Comparison of ENCODE assay signal across 9 cellular contexts in genomic region chr1:227315500-227316346, GRCh38. TPM values are rescaled to one million over a fixed set of nuclear protein-coding genes. Genes with fewer than 3 reads are reported as not detected.
A peak's percentile ranks its signal among the peaks of the same experiment; 100 is the strongest.
DNase-seq lines count a peak whose midpoint lies in the region; ATAC-seq, FAIRE-seq and TF ChIP-seq lines count a peak whose summit lies in the region.
"Had no signal": no experiment of that assay in that cellular context is flagged by ENCODE, and none has a peak within 500 bp of the region (broad histone marks: within the 10 kb centered on the region; RNA-seq: fewer than 3 reads in every experiment).

No MANE protein-coding gene starts in this region.

- H2AK5ac ChIP-seq in IMR-90 (ENCODE audit: low read depth, low read length) = peak overlapping the region; percentile 32; the same call in 1 of the 2 replicates

- no peak overlapping the region for H4K8ac ChIP-seq in IMR-90 (ENCODE audit: low read depth in 2 of 2, low read length in 2 of 2)

- H3K27me3 ChIP-seq in CD8-positive, alpha-beta memory T cell (ENCODE audit: insufficient read depth, low read length, poor library complexity, severe bottlenecking) = peaks cover 21% of the 10 kb centered on the region
- H3K27me3 ChIP-seq in IMR-90 (ENCODE audit: control insufficient read depth, insufficient read depth, low read length) = no peaks in the 10 kb centered on the region
- no peaks in the 10 kb centered on the region for H3K27me3 ChIP-seq in breast epithelium
- H3K27me3 ChIP-seq in left lung = peaks cover 0 to 34% of the 10 kb centered on the region in 2 donors

- peak overlapping the region; percentile 57; the same call in 1 of the 2 replicates for H3K9ac ChIP-seq in IMR-90 (ENCODE audit: low read depth, low read length)

- no peaks in the 10 kb centered on the region for H3K36me3 ChIP-seq in CD8-positive, alpha-beta memory T cell (ENCODE audit: insufficient read depth, low read length)
- H3K36me3 ChIP-seq in IMR-90 (ENCODE audit: control insufficient read depth, insufficient read depth, low read length) (0 out of 2 replicates have a peak, but pooled peaks cover 3% of the 10 kb centered on the region), breast epithelium (no peaks in the 10 kb centered on the region), left lung (no peaks in the 10 kb centered on the region), urinary bladder (ENCODE audit: insufficient read depth) (no peaks in the 10 kb centered on the region)

- H2BK20ac ChIP-seq in IMR-90 (ENCODE audit: low read depth, low read length) = no peak overlapping the region

- TF ChIP-seq CTCF in IMR-90 (conservative IDR thresholded peaks at IDR 0.05; ENCODE audit: low read depth, low read length) (no peak), breast epithelium (IDR thresholded peaks at IDR 0.05) (no peak), left lung (IDR thresholded peaks at IDR 0.05) (no peak)

- H3K4me1 ChIP-seq in CD8-positive, alpha-beta memory T cell (ENCODE audit: insufficient read depth, low read length) = peaks cover 5% of the 10 kb centered on the region
- H3K4me1 ChIP-seq in IMR-90 (ENCODE audit: control insufficient read depth, insufficient read depth, low read length) (peaks cover 4% of the 10 kb centered on the region; the same call in 1 of the 2 replicates), breast epithelium (no peaks in the 10 kb centered on the region), left lung (peaks cover 0 to 5% of the 10 kb centered on the region in 2 donors), urinary bladder (ENCODE audit: insufficient read depth) (peaks cover 2% of the 10 kb centered on the region)

- no peak overlapping the region for H2BK15ac ChIP-seq in IMR-90 (ENCODE audit: low read depth, low read length)

- in situ Hi-C loops in IMR-90 (cut with MboI; ENCODE audit: low sequenced_read_pairs) = no loop called here

- no peak overlapping the region for H4K5ac ChIP-seq in IMR-90 (ENCODE audit: low read depth, low read length)

- dilution Hi-C loops in IMR-90 (cut with HindIII; ENCODE audit: low sequenced_read_pairs, unreplicated experiment) = no loop called here

- no TSS peak for BruUV-seq in IMR-90 (replicated peaks; lab: Mats Ljungman, UMichigan)

- H3K27me3 Mint-ChIP-seq in CD8-positive, alpha-beta memory T cell = peaks cover 45 to 76% of the 10 kb centered on the region in 2 donors

- H2BK5ac ChIP-seq in IMR-90 (ENCODE audit: low read depth, low read length, poor library complexity, severe bottlenecking) = peak overlapping the region; percentile 22

- H3K79me1 ChIP-seq in IMR-90 (ENCODE audit: low read depth in 1 of 2, low read length in 2 of 2) = peaks cover 11 to 18% of the 10 kb centered on the region in 2 experiments

- H2BK120ac ChIP-seq in IMR-90 (ENCODE audit: low read depth, low read length) = no peak overlapping the region

- H3K18ac ChIP-seq in IMR-90 (ENCODE audit: low read depth, low read length) = no peak overlapping the region

- H3K4ac ChIP-seq in IMR-90 (ENCODE audit: low read depth, low read length) = no peak overlapping the region; the same call in 1 of the 2 replicates

- POLR2A ChIA-PET in CD8-positive, alpha-beta memory T cell (lab: Charles Lee) = no interaction called here
- POLR2A ChIA-PET in IMR-90 (lab: Charles Lee; ENCODE audit: unreplicated experiment) = no interaction called here

- H3K9me3 ChIP-seq in CD8-positive, alpha-beta memory T cell (ENCODE audit: low read length) = no peaks in the 10 kb centered on the region
- no peaks in the 10 kb centered on the region for H3K9me3 ChIP-seq in IMR-90 (ENCODE audit: control insufficient read depth, insufficient read depth, low read length)
- H3K9me3 ChIP-seq in breast epithelium = no peaks in the 10 kb centered on the region
- H3K9me3 ChIP-seq in left lung = no peaks in the 10 kb centered on the region

- TF ChIP-seq POLR2A in IMR-90 (IDR thresholded peaks at IDR 0.05; ENCODE audit: low read depth, low read length) (no peak), breast epithelium (IDR thresholded peaks at IDR 0.05) (no peak), GM12892 (IDR thresholded peaks at IDR 0.05; ENCODE audit: low read depth, low read length) (no peak)

- H3K9me3 Mint-ChIP-seq in CD8-positive, alpha-beta memory T cell = peaks cover 0 to 8% (median 5%) of the 10 kb centered on the region in 5 donors

- peak overlapping the region; percentile 69 for H3K27ac ChIP-seq in CD8-positive, alpha-beta memory T cell (ENCODE audit: low read depth, low read length)
- H3K27ac ChIP-seq in IMR-90 (ENCODE audit: insufficient read depth, low read length) = peak overlapping the region; percentile 26; the same call in 1 of the 2 replicates
- no peak overlapping the region for H3K27ac ChIP-seq in breast epithelium
- peak overlapping the region; percentile 45 to 97 for H3K27ac ChIP-seq in left lung
- H3K27ac ChIP-seq in urinary bladder (ENCODE audit: low read depth) = no peak overlapping the region
- H3K27ac ChIP-seq: HL-60 had no signal

- ATAC-seq in IMR-90 (ENCODE audit: low read depth) (no peak), left lung (peak; percentile 19), HG03378 (IDR thresholded peaks at IDR 0.05; ENCODE audit: unreplicated experiment) (no peak)

- H3K27ac Mint-ChIP-seq in CD8-positive, alpha-beta memory T cell = no peak overlapping the region

- H3K23ac ChIP-seq in IMR-90 (ENCODE audit: low read depth, low read length) = peak overlapping the region; percentile 74; the same call in 1 of the 2 replicates

- H3K14ac ChIP-seq in IMR-90 (replicated peaks; ENCODE audit: low read depth, low read length) = peak overlapping the region; percentile 38; the same call in 1 of the 2 replicates

- peaks cover 15% of the 10 kb centered on the region; the same call in 1 of the 2 replicates for H4K20me1 ChIP-seq in IMR-90 (ENCODE audit: insufficient read depth, low read length)

- peak overlapping the region; percentile 29; the same call in 1 of the 2 replicates for H3K56ac ChIP-seq in IMR-90 (ENCODE audit: extremely low read depth, insufficient read depth, low read length)

- H3K4me2 ChIP-seq in IMR-90 (ENCODE audit: low read depth, low read length) = peak overlapping the region; percentile 84

- H2AK9ac ChIP-seq in IMR-90 (replicated peaks; ENCODE audit: low read depth, low read length, poor library complexity) = no peak overlapping the region

- H3K4me3 Mint-ChIP-seq in CD8-positive, alpha-beta memory T cell = no peak overlapping the region

- no CpG with 5 or more reads among the region's 7 CpGs for WGBS in IMR-90 (ENCODE audit: extremely low coverage in 2 of 2, insufficient read length in 1 of 2), 2 experiments
- WGBS in urinary bladder = 13% methylated on average over 7 of the region's 7 CpGs

- TF ChIP-seq RAD21 in IMR-90 (IDR thresholded peaks at IDR 0.05; ENCODE audit: low read length) = no peak

- FAIRE-seq in GM12892 (lab: Jason Lieb, UNC) = no peak

- H3K4me3 ChIP-seq in CD8-positive, alpha-beta memory T cell (ENCODE audit: low read length) = no peak overlapping the region
- H3K4me3 ChIP-seq in IMR-90 (ENCODE audit: insufficient read depth, low read depth, low read length) = peak overlapping the region; percentile 89
- peak overlapping the region; percentile 72 to 97 (median 93) for H3K4me3 ChIP-seq in breast epithelium
- peak overlapping the region; percentile 59 to 71 for H3K4me3 ChIP-seq in left lung
- H3K4me3 ChIP-seq in urinary bladder (ENCODE audit: low read depth, low read length) = peak overlapping the region; percentile 91

- DNase-seq in CD8-positive, alpha-beta memory T cell = no peak
- DNase-seq in IMR-90 = peak; percentile 70
- no peak for DNase-seq in breast epithelium (ENCODE audit: low spot score in 2 of 2)
- DNase-seq in left lung = no peak
- DNase-seq in GM12892 (ENCODE audit: insufficient read length) = no peak
- no peak for DNase-seq in NCI-H1436 treated with DMSO at 0.1 percent for 48 hours (lab: John Stamatoyannopoulos, UW)

- CTCF ChIA-PET in CD8-positive, alpha-beta memory T cell (lab: Charles Lee) = no interaction called here
- CTCF ChIA-PET in IMR-90 (lab: Yijun Ruan, JAX) = interaction anchor here (0.6 to 1.1 kb wide), 2 partner anchors 10 to 341 kb away, joined by 3 read pairs; no protein-coding TSS in a partner anchor

- peaks cover 3 to 13% (median 7%) of the 10 kb centered on the region in 3 donors for H3K4me1 Mint-ChIP-seq in CD8-positive, alpha-beta memory T cell

- intact Hi-C loops in IMR-90 (cut with micrococcal nuclease) (loop anchor here (2.0 to 10.0 kb wide), 3 partner anchors 123 to 401 kb away; no protein-coding TSS in a partner anchor), breast epithelium (cut with DNase I; ENCODE audit: low total_unique reads) (loop anchor here (5.0 kb wide), 1 partner anchor 232 kb away; no protein-coding TSS in a partner anchor), left lung (cut with DNase I) (no loop called here)

- H3K9me1 ChIP-seq in IMR-90 (ENCODE audit: insufficient read depth, low read length) = peaks cover 3% of the 10 kb centered on the region; the same call in 1 of the 2 replicates

- H2AFZ ChIP-seq in IMR-90 (replicated peaks; ENCODE audit: low read length, poor library complexity) = no peak overlapping the region

- no peak overlapping the region for H4K91ac ChIP-seq in IMR-90 (ENCODE audit: insufficient read depth, low read depth, low read length)

- H3K36me3 Mint-ChIP-seq in CD8-positive, alpha-beta memory T cell = no peaks in the 10 kb centered on the region

TF ChIP-seq in IMR-90, 13 proteins besides CTCF, POLR2A, EP300 and RAD21:
- no peak for TF ChIP-seq NFE2L2 (IDR thresholded peaks at IDR 0.05; ENCODE audit: low read depth, low read length)
- peak; percentile 79 for TF ChIP-seq CEBPB (IDR thresholded peaks at IDR 0.05; ENCODE audit: low read depth, low read length)
- no peak for TF ChIP-seq MAFK (IDR thresholded peaks at IDR 0.05; ENCODE audit: low read depth, low read length)
- no peak for TF ChIP-seq MAZ (IDR thresholded peaks at IDR 0.05; ENCODE audit: borderline replicate concordance, low read depth, low read length)
- no peak for TF ChIP-seq RFX5 (IDR thresholded peaks at IDR 0.05; ENCODE audit: low read depth, low read length)

RNA-seq across cellular contexts. Expression of gene CDC42BPA, which starts 2.6 kb away (rescaled TPM):
- under 1 TPM; 0.42 to 0.72 TPM for total RNA-seq in CD8-positive, alpha-beta memory T cell
- polyA plus RNA-seq in CD8-positive, alpha-beta memory T cell = 0.44 TPM
- total RNA-seq in IMR-90 (2012; rRNA removed) = 27.8 and 36.4 TPM in 2 replicates
- 7.7 and 9.4 TPM in 2 replicates for polyA plus RNA-seq in IMR-90 (2012; rRNA removed)
- 2.8 and 4.1 TPM in 2 replicates for polyA plus RNA-seq in IMR-90 (2012; cell fraction: cytosol; rRNA removed)
- polyA plus RNA-seq in IMR-90 (2012; cell fraction: nucleus; rRNA removed; ENCODE audit: low replicate concordance) = 8.9 and 19.7 TPM in 2 replicates
- 10 to 100 TPM; 39.8 to 54.7 (median 46.7) TPM for total RNA-seq in breast epithelium
- 10 to 100 TPM; 35.8 to 36.1 TPM for total RNA-seq in left lung
- 194 TPM for total RNA-seq in urinary bladder
- 36.6 TPM for polyA plus RNA-seq in urinary bladder
- polyA plus RNA-seq in GM12892 (2012; ENCODE audit: missing spikeins) = 0.21 TPM

Comparison
In these comparisons a context has a peak if more than half of its experiments do, and no peak if none do; other contexts are left out.
1. H3K27ac ChIP-seq: peak in CD8-positive, alpha-beta memory T cell (single experiment), IMR-90 (single experiment) and left lung (2 of 2); none in breast epithelium (0 of 2) and urinary bladder (single experiment).
2. RNA of gene CDC42BPA, which starts 2.6 kb away (total RNA-seq): 194 TPM in urinary bladder (single experiment), 39.8 to 54.7 TPM in breast epithelium, 35.8 to 36.1 TPM in left lung and 27.8 to 36.4 TPM in IMR-90; 0.42 to 0.72 TPM in CD8-positive, alpha-beta memory T cell; every median in the first group is over 10 times any median in the second.
3. intact Hi-C loops: an anchor here in IMR-90 (2.0 to 10.0 kb wide) and breast epithelium (5.0 kb wide); none called in left lung.